17 cellular contexts compared by ENCODE assay signal in genomic region chr11:113546757-113547507, GRCh38.
A peak's percentile ranks its signal among the peaks of the same experiment; 100 is the strongest.
DNase-seq lines count a peak whose midpoint lies in the region; ATAC-seq and TF ChIP-seq lines count a peak whose summit lies in the region.
"Had no signal": no experiment of that assay in that cellular context is flagged by ENCODE, and none has a peak within 500 bp of the region (broad histone marks: within the 10 kb centered on the region; RNA-seq: fewer than 3 reads in every experiment).

No MANE protein-coding gene starts in this region.

- H3K9me3 ChIP-seq in esophagus squamous epithelium: no peaks in the 10 kb centered on the region

- no peaks in the 10 kb centered on the region for H3K9me3 Mint-ChIP-seq in T-helper 2 cell treated with Interferon-gamma antibody and Interleukin-4, amounts not matched to agents 5 μg/mL and 100 μg/mL, for 36 hours
- H3K9me3 Mint-ChIP-seq: activated naive CD8-positive, alpha-beta T cell treated with anti-CD3 and anti-CD28 coated beads for 36 hours; stimulated activated naive CD8-positive, alpha-beta T cell treated with anti-CD3 and anti-CD28 coated beads, Interleukin-15, amount 100 ng/mL, for 72 hours had no signal

- H3K36me3 ChIP-seq in esophagus squamous epithelium: no peaks in the 10 kb centered on the region

- no peaks in the 10 kb centered on the region for H3K4me1 ChIP-seq in esophagus squamous epithelium

- H3K4me3 Mint-ChIP-seq in T-helper 2 cell treated with Interferon-gamma antibody and Interleukin-4, amounts not matched to agents 5 μg/mL and 100 μg/mL, for 36 hours: no peak overlapping the region
- H3K4me3 Mint-ChIP-seq: activated CD4-positive, alpha-beta T cell treated with anti-CD3 and anti-CD28 coated beads for 36 hours; activated naive CD8-positive, alpha-beta T cell treated with anti-CD3 and anti-CD28 coated beads for 36 hours; CD4-positive, alpha-beta memory T cell; stimulated activated naive CD8-positive, alpha-beta T cell treated with anti-CD3 and anti-CD28 coated beads, Interleukin-15, amount 100 ng/mL, for 72 hours had no signal

- no peak for ATAC-seq in HG03432 (IDR thresholded peaks at IDR 0.05; ENCODE audit: unreplicated experiment)
- ATAC-seq: activated CD4-positive, alpha-beta T cell treated with anti-CD3 and anti-CD28 coated beads for 36 hours; left lobe of liver; Right ventricle myocardium inferior; stimulated activated naive CD8-positive, alpha-beta T cell treated with anti-CD3 and anti-CD28 coated beads, Interleukin-15, amount 100 ng/mL, for 72 hours had no signal

- no peak for TF ChIP-seq POLR2A in esophagus squamous epithelium (IDR thresholded peaks at IDR 0.05)

- peaks cover 33% of the 10 kb centered on the region for H3K27me3 Mint-ChIP-seq in T-helper 2 cell treated with Interferon-gamma antibody and Interleukin-4, amounts not matched to agents 5 μg/mL and 100 μg/mL, for 36 hours (ENCODE audit: low read depth)

- peak; percentile 99 for DNase-seq in HT1080 (ENCODE audit: low read depth)
- peak; percentile 83 for DNase-seq in amniotic epithelial cell (ENCODE audit: low read depth)
- peak; percentile 89 for DNase-seq in fibroblast of villous mesenchyme (ENCODE audit: low read depth)
- DNase-seq in esophagus squamous epithelium (lab: John Stamatoyannopoulos, UW): no peak
- DNase-seq in cortex of kidney (lab: John Stamatoyannopoulos, UW): no peak
- DNase-seq in T-helper 2 cell treated with Interferon-gamma antibody and Interleukin-4, amounts not matched to agents 5 μg/mL and 100 μg/mL, for 36 hours (ENCODE audit: low spot score): no peak
- DNase-seq: activated CD4-positive, alpha-beta T cell treated with anti-CD3 and anti-CD28 coated beads for 36 hours; activated naive CD8-positive, alpha-beta T cell treated with anti-CD3 and anti-CD28 coated beads for 36 hours; activated T-cell treated with anti-CD3 and anti-CD28 coated beads for 4 hours; CD4-positive, alpha-beta memory T cell; hippocampal formation; NCI-H2171 treated with DMSO at 0.1 percent for 48 hours; stimulated activated naive CD8-positive, alpha-beta T cell treated with anti-CD3 and anti-CD28 coated beads, Interleukin-15, amount 100 ng/mL, for 72 hours; T-helper 2 cell had no signal

- H3K27ac Mint-ChIP-seq in T-helper 2 cell treated with Interferon-gamma antibody and Interleukin-4, amounts not matched to agents 5 μg/mL and 100 μg/mL, for 36 hours: no peak overlapping the region
- H3K27ac Mint-ChIP-seq: activated CD4-positive, alpha-beta T cell treated with anti-CD3 and anti-CD28 coated beads for 36 hours; activated naive CD8-positive, alpha-beta T cell treated with anti-CD3 and anti-CD28 coated beads for 36 hours; CD4-positive, alpha-beta memory T cell; stimulated activated naive CD8-positive, alpha-beta T cell treated with anti-CD3 and anti-CD28 coated beads, Interleukin-15, amount 100 ng/mL, for 72 hours had no signal

- 43 to 48% methylated on average over 5 of the region's 5 CpGs for WGBS in esophagus squamous epithelium, 2 donors

- TF ChIP-seq CTCF in fibroblast of villous mesenchyme (IDR thresholded peaks at IDR 0.05; ENCODE audit: insufficient read depth, low read depth, low read length) (no peak), esophagus squamous epithelium (IDR thresholded peaks at IDR 0.05) (no peak)

- H3K27me3 ChIP-seq in esophagus squamous epithelium: peaks cover 0 to 27% (median 0%) of the 10 kb centered on the region in 4 donors

- no peak overlapping the region for H3K27ac ChIP-seq in esophagus squamous epithelium

- no peaks in the 10 kb centered on the region for H3K36me3 Mint-ChIP-seq in T-helper 2 cell treated with Interferon-gamma antibody and Interleukin-4, amounts not matched to agents 5 μg/mL and 100 μg/mL, for 36 hours (ENCODE audit: low read depth)
- H3K36me3 Mint-ChIP-seq: activated naive CD8-positive, alpha-beta T cell treated with anti-CD3 and anti-CD28 coated beads for 36 hours; CD4-positive, alpha-beta memory T cell had no signal

- no peaks in the 10 kb centered on the region for H3K4me1 Mint-ChIP-seq in T-helper 2 cell treated with Interferon-gamma antibody and Interleukin-4, amounts not matched to agents 5 μg/mL and 100 μg/mL, for 36 hours (ENCODE audit: low read depth)
- H3K4me1 Mint-ChIP-seq: activated CD4-positive, alpha-beta T cell treated with anti-CD3 and anti-CD28 coated beads for 36 hours; activated naive CD8-positive, alpha-beta T cell treated with anti-CD3 and anti-CD28 coated beads for 36 hours; CD4-positive, alpha-beta memory T cell; stimulated activated naive CD8-positive, alpha-beta T cell treated with anti-CD3 and anti-CD28 coated beads, Interleukin-15, amount 100 ng/mL, for 72 hours had no signal

- intact Hi-C loops in esophagus squamous epithelium (cut with DNase I): no loop called here

- H3K4me3 ChIP-seq in fibroblast of villous mesenchyme (ENCODE audit: low read depth, low read length) (no peak overlapping the region), esophagus squamous epithelium (no peak overlapping the region)

Comparison
In these comparisons a context has a peak if more than half of its experiments do, and no peak if none do; other contexts are left out.
1. DNase-seq: peak in HT1080 (single experiment), amniotic epithelial cell (single experiment) and fibroblast of villous mesenchyme (single experiment); none in esophagus squamous epithelium (single experiment), cortex of kidney (single experiment) and T-helper 2 cell treated with Interferon-gamma antibody and Interleukin-4, amounts not matched to agents 5 μg/mL and 100 μg/mL, for 36 hours (single experiment).